ENCODE assay signal across 8 cellular contexts in genomic region chr14:81269100-81269978, GRCh38. TPM values are rescaled to one million over a fixed set of nuclear protein-coding genes. Genes with fewer than 3 reads are reported as not detected.
A peak's percentile ranks its signal among the peaks of the same experiment; 100 is the strongest.
DNase-seq lines count a peak whose midpoint lies in the region; ATAC-seq and TF ChIP-seq lines count a peak whose summit lies in the region.

No MANE protein-coding gene starts in this region.

- H3K4me3 ChIP-seq in NB4 (ENCODE audit: low read depth, low read length) = no peak overlapping the region

- H3K27ac ChIP-seq in RWPE1 = no peak overlapping the region

- CTCF ChIA-PET in RWPE1 (lab: Yijun Ruan, JAX) = interaction anchor here (0.6 to 4.0 kb wide), 14 partner anchors 9 to 195 kb away, joined by 3 to 41 read pairs (median 4); partner anchors contain the start of gene GTF2A1

- peak; percentile 83 for ATAC-seq in HG02623 (IDR thresholded peaks at IDR 0.05; ENCODE audit: unreplicated experiment)

- no peak for TF ChIP-seq POLR2A in NB4 (IDR thresholded peaks at IDR 0.05; ENCODE audit: extremely low read depth, insufficient read length)

- peak; percentile 84 for DNase-seq in AG08395 (ENCODE audit: low spot score)
- peak; percentile 63 for DNase-seq in NB4 (ENCODE audit: low read depth)
- peak; percentile 84 for DNase-seq in RWPE1 (ENCODE audit: low spot score)
- DNase-seq in epidermal melanocyte (ENCODE audit: insufficient read length, low spot score) = peak; percentile 83
- DNase-seq in mucosa of gallbladder (ENCODE audit: low spot score) = peak; percentile 53
- DNase-seq in cerebellar nuclear complex (lab: John Stamatoyannopoulos, UW) = no peak

- TF ChIP-seq CTCF in GM12872 (IDR thresholded peaks at IDR 0.05; ENCODE audit: insufficient read depth, low read depth, low read length) (peak; percentile 66), NB4 (IDR thresholded peaks at IDR 0.05; ENCODE audit: low read depth, low read length) (peak; percentile 59), RWPE1 (conservative IDR thresholded peaks at IDR 0.05; ENCODE audit: low read depth) (peak; percentile 83)

- POLR2A ChIA-PET in RWPE1 (lab: Yijun Ruan, JAX; ENCODE audit: low non-redundant PET) = no interaction called here

RNA-seq across cellular contexts. Expression of gene GTF2A1, which starts 48.6 kb away (rescaled TPM):
- 23.3 TPM for total RNA-seq in mucosa of gallbladder

Comparison
In these comparisons a context has a peak if more than half of its experiments do, and no peak if none do; other contexts are left out.
1. DNase-seq: peak in AG08395 (single experiment), NB4 (single experiment), RWPE1 (single experiment), epidermal melanocyte (single experiment) and mucosa of gallbladder (single experiment); none in cerebellar nuclear complex (0 of 2).
2. Peak in every context shown above with its lines, with median percentiles within 50 percentile points of each other: CTCF ChIP-seq.